21 cellular contexts compared by ENCODE assay signal in the genomic region with DNA sequence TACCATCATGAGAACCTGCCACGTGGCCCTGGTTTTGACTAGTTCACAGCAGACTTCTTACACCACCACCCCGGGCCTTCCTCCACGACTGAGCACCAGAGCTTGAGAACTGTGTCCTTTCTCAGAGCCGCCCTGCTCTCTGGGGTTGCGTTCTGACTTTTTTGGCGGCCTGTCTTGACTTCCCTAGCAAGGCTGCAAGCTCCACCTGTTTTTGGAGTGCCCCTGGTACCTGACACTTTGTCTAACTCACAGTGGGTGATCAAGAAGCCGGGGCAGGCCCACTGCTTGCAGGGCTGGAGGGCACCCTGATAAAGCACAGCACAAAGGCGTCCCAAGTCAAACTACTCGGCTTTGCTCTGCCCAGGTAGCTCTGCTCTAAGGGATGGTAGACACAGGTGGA.
"Had no signal": no experiment of that assay in that cellular context is flagged by ENCODE, and none has a peak within 500 bp of the region (broad histone marks: within the 10 kb centered on the region; RNA-seq: fewer than 3 reads in every experiment).

No MANE protein-coding gene starts in this region.

- H3K4me3 ChIP-seq: lower lobe of right lung, mucosa of descending colon, ovary, psoas muscle, sigmoid colon, thoracic aorta, transverse colon, upper lobe of right lung, uterus had no signal

- H3K36me3 ChIP-seq: lower lobe of right lung, ovary, sigmoid colon, thoracic aorta, transverse colon, upper lobe of right lung, uterus had no signal

- FAIRE-seq: frontal cortex had no signal

- ATAC-seq: left ventricle myocardium superior; lower lobe of right lung; mucosa of descending colon; psoas muscle; right cardiac atrium; stimulated activated memory B cell treated with anti-CD40 and anti-IgM and Interleukin-4, amounts not matched to agents 10 μg/mL and 1 μg/mL and 100 μg/mL, for 72 hours; upper lobe of right lung had no signal

- H3K27me3 ChIP-seq: ovary, transverse colon, uterus had no signal

- H3K27ac ChIP-seq: lower lobe of right lung, ovary, psoas muscle, sigmoid colon, thoracic aorta, transverse colon, upper lobe of right lung, uterus had no signal

- H3K9me3 ChIP-seq: psoas muscle, transverse colon, upper lobe of right lung had no signal

- H3K4me1 ChIP-seq: lower lobe of right lung, psoas muscle, sigmoid colon, transverse colon, upper lobe of right lung, uterus had no signal

- DNase-seq: cortex of kidney; hypothalamus; immature natural killer cell; islet precursor cell; left ventricle myocardium superior; lower lobe of right lung; mucosa of descending colon; naive B cell; nephron progenitor cell; nucleus accumbens; ovary; psoas muscle; right cardiac atrium; sigmoid colon; stimulated activated CD4-positive, alpha-beta T cell treated with anti-CD3 and anti-CD28 coated beads, Interleukin-4, amount 100 ng/mL, for 4 hours; transverse colon; upper lobe of right lung; uterus had no signal
